18 cellular contexts compared by ENCODE assay signal in the genomic region with DNA sequence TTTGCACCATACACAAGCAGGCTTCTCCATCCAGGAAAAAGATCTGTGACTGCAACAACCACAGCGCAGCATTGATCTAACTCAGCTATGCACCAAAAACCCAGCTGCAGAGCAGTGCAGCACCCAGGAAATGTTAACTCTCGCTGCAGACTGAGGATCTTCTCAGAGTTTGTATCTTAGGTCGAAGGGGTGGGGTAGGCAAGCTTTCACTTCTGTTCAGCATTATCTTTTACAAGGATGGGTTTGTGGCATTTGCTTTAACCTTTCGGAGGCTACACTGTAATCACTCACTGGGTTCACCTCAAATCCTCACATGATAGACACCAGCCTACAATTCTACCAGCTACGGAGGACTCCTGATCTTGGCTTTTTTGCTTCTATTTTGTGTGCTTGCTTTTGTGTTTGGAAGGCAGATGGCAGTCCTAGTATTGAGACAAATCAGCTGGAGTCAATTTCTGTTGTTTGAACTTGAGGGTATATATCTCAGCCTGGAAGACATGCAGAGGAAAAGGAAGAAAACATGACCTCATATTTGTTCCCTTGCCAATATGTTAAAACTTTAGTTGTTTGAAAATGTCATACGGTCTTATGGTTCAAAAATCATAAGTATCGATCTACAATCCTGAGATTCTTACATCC. TPM values are rescaled to one million over a fixed set of nuclear protein-coding genes. Genes with fewer than 3 reads are reported as not detected.
DNase-seq lines count a peak whose midpoint lies in the region; ATAC-seq, FAIRE-seq and TF ChIP-seq lines count a peak whose summit lies in the region.
"Had no signal": no experiment of that assay in that cellular context is flagged by ENCODE, and none has a peak within 500 bp of the region (broad histone marks: within the 10 kb centered on the region; RNA-seq: fewer than 3 reads in every experiment).

No MANE protein-coding gene starts in this region.

- H3K4me1 ChIP-seq in A549 (peaks cover 15% of the 10 kb centered on the region; the same call in 2 of the 3 replicates), GM12878 (ENCODE audit: control insufficient read depth, insufficient read depth, low read length) (peaks cover 40% of the 10 kb centered on the region)
- H3K4me1 ChIP-seq: prostate gland had no signal

- TF ChIP-seq POLR2A in A549 (IDR thresholded peaks at IDR 0.05; ENCODE audit: low read length) = no peak
- TF ChIP-seq POLR2A in GM12878 (IDR thresholded peaks at IDR 0.05; ENCODE audit: low read depth, low read length) = no peak

- ATAC-seq in A549 (no peak), GM18909 (IDR thresholded peaks at IDR 0.05; ENCODE audit: poor library complexity, unreplicated experiment) (peak; percentile 34), GM12878 (peak; percentile 28)
- ATAC-seq in activated CD8-positive, alpha-beta T cell treated with anti-CD3 and anti-CD28 coated beads, Interleukin-2, amount 10 ng/mL, durations not matched to agents 7 days and 5 days = no peak
- ATAC-seq: activated T-cell treated with anti-CD3 and anti-CD28 coated beads, Interleukin-2, amount 50 U/mL, for 4 hours had no signal

- WGBS in A549 (ENCODE audit: missing lambda C conversion rate) = 86% methylated on average over 7 of the region's 7 CpGs
- 62% methylated on average over 7 of the region's 7 CpGs for WGBS in GM12878 (ENCODE audit: insufficient coverage, insufficient replicate concordance, low lambda C conversion rate, missing lambda C conversion rate)

- intact Hi-C loops in GM12878 (cut with micrococcal nuclease; ENCODE audit: unreplicated experiment) = loop anchor here (1.0 kb wide), 1 partner anchor 23 kb away; no protein-coding TSS in a partner anchor

- no peaks in the 10 kb centered on the region for H3K36me3 ChIP-seq in GM12878 (ENCODE audit: control insufficient read depth in 2 of 2, insufficient read depth in 2 of 2, low read length in 1 of 2)
- H3K36me3 ChIP-seq: prostate gland, transverse colon had no signal

- no peaks in the 10 kb centered on the region for H3K9me3 ChIP-seq in A549
- no peaks in the 10 kb centered on the region; the same call in 2 of the 3 replicates for H3K9me3 ChIP-seq in GM12878 (replicated peaks; ENCODE audit: control insufficient read depth, insufficient read depth, low read length)
- H3K9me3 ChIP-seq: prostate gland, transverse colon had no signal

- in situ Hi-C loops in GM12878 (cut with MboI) = loop anchor here (25.0 kb wide), 1 partner anchor 1432 kb away; no protein-coding TSS in a partner anchor

- TF ChIP-seq EP300 in A549 (IDR thresholded peaks at IDR 0.05) = 0 out of 5 replicates have a peak, but pooled peaks of 1 of the 2 experiments have one; percentile 13
- TF ChIP-seq EP300 in GM12878 (IDR thresholded peaks at IDR 0.05; ENCODE audit: borderline replicate concordance in 1 of 2, control insufficient read depth in 1 of 2, low read depth in 2 of 2, low read length in 2 of 2) = no peak

- H3K27ac Mint-ChIP-seq in HFFc6 (peak overlapping the region; percentile 42), nephron progenitor cell (no peak overlapping the region)
- no peak overlapping the region for H3K27ac Mint-ChIP-seq in activated CD8-positive, alpha-beta T cell treated with anti-CD3 and anti-CD28 coated beads, Interleukin-2, amount 10 ng/mL, durations not matched to agents 7 days and 5 days

- no peak overlapping the region for H3K9ac ChIP-seq in GM12878 (ENCODE audit: control insufficient read depth, insufficient read depth, low read length)

- no peaks in the 10 kb centered on the region for H3K9me3 Mint-ChIP-seq in HFFc6
- peaks cover 1% of the 10 kb centered on the region for H3K9me3 Mint-ChIP-seq in nephron progenitor cell
- no peaks in the 10 kb centered on the region for H3K9me3 Mint-ChIP-seq in activated CD8-positive, alpha-beta T cell treated with anti-CD3 and anti-CD28 coated beads, Interleukin-2, amount 10 ng/mL, durations not matched to agents 7 days and 5 days (ENCODE audit: insufficient read depth)
- H3K9me3 Mint-ChIP-seq: activated T-cell treated with anti-CD3 and anti-CD28 coated beads, Interleukin-2, amount 50 U/mL, for 4 hours had no signal

- H3K4me2 ChIP-seq in A549 (no peak overlapping the region), GM12878 (ENCODE audit: control insufficient read depth, insufficient read depth) (peak overlapping the region; percentile 32)

- no peaks in the 10 kb centered on the region for H3K27me3 Mint-ChIP-seq in HFFc6 (ENCODE audit: insufficient read depth)
- H3K27me3 Mint-ChIP-seq in nephron progenitor cell (ENCODE audit: low read depth, poor library complexity) = peaks cover 4% of the 10 kb centered on the region
- peaks cover 6% of the 10 kb centered on the region for H3K27me3 Mint-ChIP-seq in activated CD8-positive, alpha-beta T cell treated with anti-CD3 and anti-CD28 coated beads, Interleukin-2, amount 10 ng/mL, durations not matched to agents 7 days and 5 days (ENCODE audit: low read depth)

- POLR2A ChIA-PET in A549 (lab: Yijun Ruan, JAX) (interaction anchor here (1.1 kb wide), 1 partner anchor 26 kb away, joined by 3 read pairs; the partner anchor contains the start of gene LRRK1), GM12878 (lab: Charles Lee) (interaction anchor here (0.8 to 6.0 kb wide), 8 partner anchors 9 to 24 kb away, joined by 4 to 97 read pairs (median 6); partner anchors contain the start of gene LRRK1)
- POLR2A ChIA-PET in activated CD8-positive, alpha-beta T cell treated with anti-CD3 and anti-CD28 coated beads, Interleukin-2, amount 10 ng/mL, durations not matched to agents 7 days and 5 days (lab: Charles Lee) = no interaction called here

- H3K27me3 ChIP-seq in GM12878 (replicated peaks in 1 of 2; ENCODE audit: control insufficient read depth in 2 of 2, insufficient read depth in 2 of 2, low read length in 1 of 2) = no peaks in the 10 kb centered on the region
- H3K27me3 ChIP-seq: transverse colon had no signal

- no peak overlapping the region for H2AFZ ChIP-seq in GM12878 (ENCODE audit: control insufficient read depth, low read depth, low read length)

- SMC1A ChIA-PET in GM12878 (lab: Charles Lee; ENCODE audit: uncharacterized antibody, unreplicated experiment) = interaction anchor here (0.9 to 5.8 kb wide), 21 partner anchors 10 to 314 kb away, joined by 3 to 122 read pairs (median 6); partner anchors contain the start of gene LRRK1

- H3K4me3 ChIP-seq in A549 (no peak overlapping the region), GM12878 (peak overlapping the region; percentile 13)
- H3K4me3 ChIP-seq: prostate gland, transverse colon had no signal

- RAD21 ChIA-PET in GM12878 (lab: Charles Lee; ENCODE audit: unreplicated experiment) = interaction anchor here (1.1 to 5.7 kb wide), 11 partner anchors 9 to 63 kb away, joined by 3 to 152 read pairs (median 15); partner anchors contain the start of gene LRRK1

- BruUV-seq in GM12878 (replicated peaks; lab: Mats Ljungman, UMichigan) = no TSS peak

- H3K4me3 Mint-ChIP-seq in HFFc6 (peak overlapping the region; percentile 67), nephron progenitor cell (no peak overlapping the region)
- H3K4me3 Mint-ChIP-seq in activated CD8-positive, alpha-beta T cell treated with anti-CD3 and anti-CD28 coated beads, Interleukin-2, amount 10 ng/mL, durations not matched to agents 7 days and 5 days = no peak overlapping the region
- H3K4me3 Mint-ChIP-seq: activated T-cell treated with anti-CD3 and anti-CD28 coated beads, Interleukin-2, amount 50 U/mL, for 4 hours had no signal

- peaks cover 32% of the 10 kb centered on the region for H3K79me2 ChIP-seq in GM12878 (ENCODE audit: control insufficient read depth, insufficient read depth, low read length)

- H3K36me3 Mint-ChIP-seq in HFFc6 (ENCODE audit: low read depth) (peaks cover 10% of the 10 kb centered on the region; the same call in 1 of the 2 replicates), nephron progenitor cell (ENCODE audit: low read depth) (no peaks in the 10 kb centered on the region)
- no peaks in the 10 kb centered on the region for H3K36me3 Mint-ChIP-seq in activated CD8-positive, alpha-beta T cell treated with anti-CD3 and anti-CD28 coated beads, Interleukin-2, amount 10 ng/mL, durations not matched to agents 7 days and 5 days (ENCODE audit: low read depth)

- CTCF ChIA-PET in A549 (lab: Yijun Ruan, JAX) = interaction anchor here (0.6 to 5.1 kb wide), 10 partner anchors 9 to 63 kb away, joined by 3 to 39 read pairs (median 4); partner anchors contain the start of gene LRRK1
- CTCF ChIA-PET in GM12878 (lab: Yijun Ruan, JAX) = interaction anchor here (0.6 to 7.1 kb wide), 16 partner anchors 9 to 63 kb away, joined by 3 to 129 read pairs (median 6); partner anchors contain the start of gene LRRK1
- CTCF ChIA-PET in activated CD8-positive, alpha-beta T cell treated with anti-CD3 and anti-CD28 coated beads, Interleukin-2, amount 10 ng/mL, durations not matched to agents 7 days and 5 days (lab: Charles Lee) = interaction anchor here (1.4 to 1.5 kb wide), 2 partner anchors 63 to 71 kb away, joined by 4 read pairs; no protein-coding TSS in a partner anchor

- H3K27ac ChIP-seq in A549 (peak overlapping the region in 1 of 2 experiments; percentile 36; a peak in 2 of 6 replicates), GM12878 (ENCODE audit: control insufficient read depth, insufficient read depth) (peak overlapping the region; percentile 17)
- H3K27ac ChIP-seq: 22Rv1, prostate gland had no signal

- FAIRE-seq in A549 (lab: Jason Lieb, UNC) (peak; percentile 18), GM12878 (lab: Jason Lieb, UNC) (peak; percentile 54)
- FAIRE-seq: D721Med, kidney had no signal

- no peaks in the 10 kb centered on the region for H4K20me1 ChIP-seq in GM12878 (ENCODE audit: control insufficient read depth, insufficient read depth)

- TF ChIP-seq RAD21 in A549 (conservative IDR thresholded peaks at IDR 0.05 in 1 of 2, IDR thresholded peaks at IDR 0.05 in 1 of 2) (no peak), GM12878 (IDR thresholded peaks at IDR 0.05; ENCODE audit: insufficient read depth, low read depth, low read length) (no peak)

- TF ChIP-seq CTCF in A549 (IDR thresholded peaks at IDR 0.05) (no peak), HFFc6 (IDR thresholded peaks at IDR 0.05) (no peak; the same call in 1 of the 2 replicates), GM12878 (IDR thresholded peaks at IDR 0.05 in 2 of 3, conservative IDR thresholded peaks at IDR 0.05 in 1 of 3; ENCODE audit: control insufficient read depth in 2 of 3, extremely low read depth in 1 of 3, insufficient read depth in 1 of 3, low read depth in 3 of 3, low read length in 3 of 3) (no peak; a peak in 1 of 6 replicates), nephron progenitor cell (IDR thresholded peaks at IDR 0.05) (no peak)

- peaks cover 38% of the 10 kb centered on the region for H3K4me1 Mint-ChIP-seq in HFFc6 (ENCODE audit: low read depth)
- H3K4me1 Mint-ChIP-seq in nephron progenitor cell = peaks cover 11% of the 10 kb centered on the region
- H3K4me1 Mint-ChIP-seq in activated CD8-positive, alpha-beta T cell treated with anti-CD3 and anti-CD28 coated beads, Interleukin-2, amount 10 ng/mL, durations not matched to agents 7 days and 5 days (ENCODE audit: low read depth) = no peaks in the 10 kb centered on the region

- DNase-seq in A549 (ENCODE audit: low read depth in 1 of 2, low spot score in 1 of 2) (no peak), HFFc6 (no peak), GM12878 (ENCODE audit: low read depth, low spot score) (no peak), nephron progenitor cell (no peak), C1 segment of cervical spinal cord (lab: John Stamatoyannopoulos, UW) (no peak)
- DNase-seq in stimulated activated naive CD4-positive, alpha-beta T cell (lab: John Stamatoyannopoulos, UW) = no peak
- DNase-seq in activated CD8-positive, alpha-beta T cell treated with anti-CD3 and anti-CD28 coated beads, Interleukin-2, amount 10 ng/mL, durations not matched to agents 7 days and 5 days = no peak
- DNase-seq: activated CD4-positive, CD25-positive, alpha-beta regulatory T cell treated with anti-CD3 and anti-CD28 coated beads, Interleukin-2, amount 50 U/mL, for 72 hours; activated T-cell treated with anti-CD3 and anti-CD28 coated beads, Interleukin-2, amount 50 U/mL, for 4 hours; amygdala; kidney; NCI-H2227 treated with DMSO at 0.1 percent for 48 hours; stimulated activated CD4-positive, alpha-beta T cell treated with anti-CD3 and anti-CD28 coated beads, Interleukin-15, amount 100 ng/mL, for 24 hours; transverse colon had no signal

RNA-seq across cellular contexts. Expression of gene LRRK1, which starts 25.2 kb away (rescaled TPM):
- polyA plus RNA-seq in A549 (2011; rRNA removed) (12.2 and 14.5 TPM in 2 replicates), A549 (2017; fragmentation: RNase III; extraction: RNeasy Plus Mini Kit Qiagen cat#74134 plus additional on column Dnase treatment) (17.7 to 19.5 TPM (median 18.6 TPM) in 3 replicates), GM12878 (2011; rRNA removed) (14.0 and 23.0 TPM in 2 replicates), GM12878 (2014; fragmentation: Illumina TruSeq; extraction: Trizol) (14.8 and 17.5 TPM in 2 replicates), GM12878 (2014; fragmentation: Nextera tagmentation; extraction: Ambion mirVana) (1 to 10 TPM; 2.2 to 2.7 TPM), GM12878 (2014; rRNA removed) (29.9 and 33.8 TPM in 2 replicates), GM12878 (2016; fragmentation: Nextera tagmentation; extraction: Ambion mirVana) (10 to 100 TPM; 13.9 to 18.3 TPM)
- 16.0 and 20.2 TPM in 2 replicates for polyA plus RNA-seq in A549 (2012; cell fraction: cytosol; rRNA removed)
- polyA plus RNA-seq in A549 (2012; cell fraction: nucleus; rRNA removed) = 54.6 and 61.1 TPM in 2 replicates
- polyA minus RNA-seq in A549 (2011; rRNA and poly(A)+ RNA removed) = 29.3 and 34.0 TPM in 2 replicates
- 10 to 100 TPM; 11.4 to 14.8 (median 13.5) TPM for total RNA-seq in HFFc6 (2021; fragmentation: NEBNext Ultra II Directional; extraction: Animal tissue kit (Norgen Biotek cat#: 25700))
- total RNA-seq in GM12878 (2013; cell fraction: nucleolus; rRNA removed) = 120 and 150 TPM in 2 replicates
- total RNA-seq in GM12878 (2014; rRNA removed) (15.6 and 23.0 TPM in 2 replicates), GM12878 (2014; rRNA removed; fragmentation: Illumina TruSeq; extraction: Trizol) (13.1 and 13.5 TPM in 2 replicates), GM12878 (2021) (51.5 and 58.3 TPM in 2 replicates)
- polyA plus RNA-seq in GM12878 (2011; ENCODE audit: low read depth) = 14.1 TPM
- polyA plus RNA-seq in GM12878 (2011; cell fraction: cytosol; rRNA removed) = 20.3 and 21.9 TPM in 2 replicates
- 82.2 and 90.7 TPM in 2 replicates for polyA plus RNA-seq in GM12878 (2011; cell fraction: nucleus; rRNA removed)
- polyA plus RNA-seq in GM12878 (2012) = 29.5 and 30.8 TPM in 2 replicates
- polyA minus RNA-seq in GM12878 (2011; rRNA and poly(A)+ RNA removed) = 26.7 and 37.6 TPM in 2 replicates
- polyA minus RNA-seq in GM12878 (2011; cell fraction: cytosol; rRNA and poly(A)+ RNA removed) = 14.2 and 22.7 TPM in 2 replicates
- 60.9 and 92.6 TPM in 2 replicates for polyA minus RNA-seq in GM12878 (2011; cell fraction: nucleus; rRNA and poly(A)+ RNA removed)
- total RNA-seq in activated CD8-positive, alpha-beta T cell treated with anti-CD3 and anti-CD28 coated beads, Interleukin-2, amount 10 ng/mL, durations not matched to agents 7 days and 5 days = under 1 TPM; 0.57 to 0.66 TPM

Comparison
In these comparisons a context has a peak if more than half of its experiments do, and no peak if none do; other contexts are left out.
1. ATAC-seq: peak in GM18909 (single experiment) and GM12878 (single experiment); none in A549 (0 of 2) and activated CD8-positive, alpha-beta T cell treated with anti-CD3 and anti-CD28 coated beads, Interleukin-2, amount 10 ng/mL, durations not matched to agents 7 days and 5 days (single experiment).
2. RNA of gene LRRK1, which starts 25.2 kb away (total RNA-seq): 13.1 to 150 TPM in GM12878 and 11.4 to 14.8 TPM in HFFc6; 0.57 to 0.66 TPM in activated CD8-positive, alpha-beta T cell treated with anti-CD3 and anti-CD28 coated beads, Interleukin-2, amount 10 ng/mL, durations not matched to agents 7 days and 5 days; every median in the first group is over 4 times any median in the second.